20 cellular contexts compared by ENCODE assay signal in the genomic region with DNA sequence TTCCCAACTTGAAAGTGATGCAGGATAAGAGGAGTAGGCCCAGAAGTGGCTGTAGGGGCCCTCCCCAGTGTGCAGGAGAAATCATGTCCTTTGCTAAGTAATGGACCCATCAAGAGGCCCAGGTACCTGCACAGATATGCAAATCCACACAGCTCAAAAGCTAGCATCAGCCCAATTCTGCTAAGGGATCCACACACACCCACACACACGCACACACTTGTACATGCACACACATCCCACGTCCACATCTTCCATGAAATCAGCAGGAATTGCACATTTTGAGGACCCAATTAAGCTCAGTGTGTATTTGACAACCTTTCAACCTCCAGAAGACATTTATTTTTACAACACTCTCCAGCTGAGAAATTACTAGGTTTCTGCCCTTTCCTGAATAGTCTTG.
DNase-seq lines count a peak whose midpoint lies in the region; TF ChIP-seq lines count a peak whose summit lies in the region.
"Had no signal": no experiment of that assay in that cellular context is flagged by ENCODE, and none has a peak within 500 bp of the region (broad histone marks: within the 10 kb centered on the region; RNA-seq: fewer than 3 reads in every experiment).

No MANE protein-coding gene starts in this region.

- peaks cover 0 to 9% (median 0%) of the 10 kb centered on the region in 3 donors for H3K4me1 ChIP-seq in esophagus squamous epithelium
- peaks cover 45% of the 10 kb centered on the region for H3K4me1 ChIP-seq in A673 (ENCODE audit: insufficient read depth, low read length, poor library complexity, severe bottlenecking)

- H3K27ac ChIP-seq in neural cell (ENCODE audit: low read length) (no peak overlapping the region), esophagus squamous epithelium (no peak overlapping the region), A673 (ENCODE audit: low read depth, low read length, poor library complexity, severe bottlenecking) (no peak overlapping the region)
- H3K27ac ChIP-seq: 22Rv1 had no signal

- TF ChIP-seq EP300 in neural cell (conservative IDR thresholded peaks at IDR 0.05; ENCODE audit: poor library complexity, severe bottlenecking), result no peak

- H3K4me2 ChIP-seq in neural cell (ENCODE audit: low read length), result no peak overlapping the region

- no peaks in the 10 kb centered on the region for H4K20me1 ChIP-seq in neural cell (ENCODE audit: insufficient read depth)

- BruUV-seq in A673 (replicated peaks; lab: Mats Ljungman, UMichigan), result no TSS peak

- H3K27me3 ChIP-seq in neural cell (ENCODE audit: insufficient read depth, low read depth, low read length) (no peaks in the 10 kb centered on the region), esophagus squamous epithelium (no peaks in the 10 kb centered on the region), A673 (replicated peaks; ENCODE audit: insufficient read depth, low read depth, low read length, poor library complexity) (no peaks in the 10 kb centered on the region)

- no peak overlapping the region for H3K9ac ChIP-seq in neural cell (ENCODE audit: low read length)

- H3K4me1 Mint-ChIP-seq in glutamatergic neuron (ENCODE audit: low read depth, unreplicated experiment), result peaks cover 41% of the 10 kb centered on the region
- H3K4me1 Mint-ChIP-seq: CD4-positive, alpha-beta memory T cell had no signal

- H2AFZ ChIP-seq in neural cell (ENCODE audit: low read depth, low read length), result no peak overlapping the region

- H3K9me3 Mint-ChIP-seq in glutamatergic neuron (ENCODE audit: unreplicated experiment), result peaks cover 11% of the 10 kb centered on the region

- POLR2A ChIA-PET in A673 (lab: Charles Lee; ENCODE audit: low non-redundant PET), result no interaction called here

- TF ChIP-seq CTCF in glutamatergic neuron (IDR thresholded peaks at IDR 0.05; ENCODE audit: partially characterized antibody, unreplicated experiment), result no peak
- no peak for TF ChIP-seq CTCF in neural cell (IDR thresholded peaks at IDR 0.05; ENCODE audit: poor library complexity, severe bottlenecking)
- no peak for TF ChIP-seq CTCF in esophagus squamous epithelium (IDR thresholded peaks at IDR 0.05)
- no peak for TF ChIP-seq CTCF in A673 (conservative IDR thresholded peaks at IDR 0.05; ENCODE audit: low read depth, low read length)

- CTCF ChIA-PET in A673 (lab: Charles Lee), result no interaction called here

- no peak for TF ChIP-seq RAD21 in neural cell (conservative IDR thresholded peaks at IDR 0.05)

- no peak for TF ChIP-seq POLR2A in esophagus squamous epithelium (IDR thresholded peaks at IDR 0.05)

- WGBS in esophagus squamous epithelium, 2 donors, result 64 to 83% methylated on average over 2 of the region's 2 CpGs

- peaks cover 14% of the 10 kb centered on the region for H3K27me3 Mint-ChIP-seq in glutamatergic neuron (ENCODE audit: unreplicated experiment)

- H3K36me3 Mint-ChIP-seq in glutamatergic neuron (ENCODE audit: unreplicated experiment), result peaks cover 6% of the 10 kb centered on the region
- H3K36me3 Mint-ChIP-seq: CD4-positive, alpha-beta memory T cell had no signal

- DNase-seq in NCI-H2227 treated with DMSO at 0.1 percent for 48 hours (lab: John Stamatoyannopoulos, UW) (peak; percentile 8), NCI-H2227 (lab: John Stamatoyannopoulos, UW; ENCODE audit: unreplicated experiment) (no peak), glutamatergic neuron (no peak), putamen (ENCODE audit: low spot score) (peak; percentile 24), esophagus squamous epithelium (lab: John Stamatoyannopoulos, UW) (no peak), amygdala (lab: John Stamatoyannopoulos, UW) (no peak), A673 (ENCODE audit: low spot score) (no peak)
- DNase-seq: ACHN; C1 segment of cervical spinal cord; Calu3; CD4-positive, alpha-beta memory T cell; COR-L47; DMS53; DMS79 treated with DMSO at 0.1 percent for 48 hours; GF-D8; GOT3; H7; HCEC 1CT had no signal

- H3K9me2 ChIP-seq in neural cell (ENCODE audit: insufficient read depth, low read length), result no peaks in the 10 kb centered on the region

- H3K4me3 ChIP-seq in neural cell (ENCODE audit: low read length), result no peak overlapping the region
- no peak overlapping the region for H3K4me3 ChIP-seq in esophagus squamous epithelium
- no peak overlapping the region for H3K4me3 ChIP-seq in A673 (ENCODE audit: low read depth, low read length, poor library complexity, severe bottlenecking)

- no peak overlapping the region for H3K4me3 Mint-ChIP-seq in glutamatergic neuron (ENCODE audit: unreplicated experiment)
- H3K4me3 Mint-ChIP-seq: CD4-positive, alpha-beta memory T cell had no signal

- H3K27ac Mint-ChIP-seq in glutamatergic neuron (ENCODE audit: unreplicated experiment), result peak overlapping the region; percentile 69
- H3K27ac Mint-ChIP-seq: CD4-positive, alpha-beta memory T cell had no signal

- H3F3A ChIP-seq in neural cell (ENCODE audit: insufficient read depth, low read length, poor library complexity, severe bottlenecking), result no peaks in the 10 kb centered on the region

- H3K36me3 ChIP-seq in neural cell (ENCODE audit: insufficient read depth, low read length) (no peaks in the 10 kb centered on the region), esophagus squamous epithelium (no peaks in the 10 kb centered on the region), A673 (ENCODE audit: insufficient read depth, low read length, poor library complexity, severe bottlenecking) (no peaks in the 10 kb centered on the region)

- H3K9me3 ChIP-seq in neural cell (ENCODE audit: low read length) (no peaks in the 10 kb centered on the region), esophagus squamous epithelium (no peaks in the 10 kb centered on the region), A673 (ENCODE audit: low read depth, low read length, poor library complexity, severe bottlenecking) (no peaks in the 10 kb centered on the region)

- intact Hi-C loops in esophagus squamous epithelium (cut with DNase I) (no loop called here), A673 (cut with micrococcal nuclease; ENCODE audit: unreplicated experiment) (loop anchor here (5.0 to 10.0 kb wide), 4 partner anchors 146 to 364 kb away; a partner anchor contains a TSS)

- H3K79me2 ChIP-seq in neural cell (replicated peaks; ENCODE audit: insufficient read depth, low read length), result peaks cover 3% of the 10 kb centered on the region

TF ChIP-seq in neural cell, 6 proteins besides CTCF, POLR2A, EP300 and RAD21:
- no peak for TF ChIP-seq MXI1 (conservative IDR thresholded peaks at IDR 0.05; ENCODE audit: poor library complexity, severe bottlenecking)
- peak; percentile 16 for TF ChIP-seq POLR2AphosphoS5 (IDR thresholded peaks at IDR 0.05)

Comparison
In these comparisons a context has a peak if more than half of its experiments do, and no peak if none do; other contexts are left out.
1. DNase-seq: peak in NCI-H2227 treated with DMSO at 0.1 percent for 48 hours (single experiment) and putamen (single experiment); none in NCI-H2227 (single experiment), glutamatergic neuron (single experiment), esophagus squamous epithelium (single experiment), amygdala (0 of 56) and A673 (single experiment).